8 cellular contexts compared by ENCODE assay signal in the genomic region with DNA sequence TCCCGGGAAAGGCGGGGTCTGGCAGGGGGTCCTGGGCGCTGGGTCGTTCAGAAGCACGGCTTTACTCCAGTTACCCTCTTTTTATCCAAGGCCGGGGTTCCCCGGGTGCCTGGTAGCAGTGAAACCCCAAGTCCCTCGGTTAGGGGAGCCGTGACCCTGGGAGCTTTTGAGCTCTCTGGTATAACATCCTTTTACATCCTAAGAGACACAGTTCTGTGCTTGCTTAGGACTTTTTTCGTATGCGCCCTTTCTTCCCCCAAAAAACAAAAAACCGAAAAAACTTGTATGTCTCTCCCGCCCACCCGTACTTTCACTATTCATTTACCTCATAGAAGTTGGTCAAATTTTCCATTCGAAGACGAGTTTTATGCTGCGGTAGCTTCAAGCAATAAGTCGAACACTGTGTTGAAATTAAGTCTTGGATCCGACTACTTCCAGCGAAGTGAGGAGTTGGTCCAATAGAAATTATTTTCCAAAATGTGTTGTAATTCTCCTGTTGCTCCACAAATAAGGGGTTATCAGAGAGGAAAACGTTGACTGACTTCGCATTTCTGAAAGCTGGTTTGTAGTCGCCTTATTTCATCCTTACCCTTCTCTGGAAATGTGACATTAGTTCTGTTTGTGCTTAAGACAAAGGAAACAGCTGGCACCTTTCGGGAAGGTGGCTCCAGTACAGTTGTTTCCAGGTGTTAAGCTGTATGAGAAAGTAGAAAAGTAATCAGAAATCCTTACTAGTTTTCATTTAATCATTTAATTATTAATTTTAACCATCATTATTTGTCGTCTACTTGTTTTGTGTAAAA. TPM values are rescaled to one million over a fixed set of nuclear protein-coding genes. Genes with fewer than 3 reads are reported as not detected.
DNase-seq lines count a peak whose midpoint lies in the region; ATAC-seq and TF ChIP-seq lines count a peak whose summit lies in the region.

No MANE protein-coding gene starts in this region.

- H3K9me2 ChIP-seq in SK-N-SH, result no peaks in the 10 kb centered on the region

- H3K36me3 Mint-ChIP-seq in CD4-positive, alpha-beta memory T cell, result peaks cover 0 to 8% of the 10 kb centered on the region in 2 donors

- peak overlapping the region; percentile 65 to 90 (median 88) for H3K27ac Mint-ChIP-seq in CD4-positive, alpha-beta memory T cell

- H4K20me1 ChIP-seq in SK-N-SH (ENCODE audit: insufficient read depth), result peaks cover 21% of the 10 kb centered on the region

- WGBS in SK-N-SH (ENCODE audit: low lambda C conversion rate), result 2% methylated on average over 16 of the region's 25 CpGs

- peak overlapping the region; percentile 77 for H3K9ac ChIP-seq in SK-N-SH

- POLR2A ChIA-PET in CD4-positive, alpha-beta memory T cell (lab: Charles Lee; ENCODE audit: partially characterized antibody), result interaction anchor here (0.7 to 2.5 kb wide), 9 partner anchors 9 to 457 kb away, joined by 3 to 28 read pairs (median 3); no protein-coding TSS in a partner anchor
- POLR2A ChIA-PET in SK-N-SH (lab: Yijun Ruan, JAX), result interaction anchor here (0.8 kb wide), 1 partner anchor 201 kb away, joined by 4 read pairs; no protein-coding TSS in a partner anchor

- TF ChIP-seq CTCF in SK-N-SH (IDR thresholded peaks at IDR 0.05), result no peak
- TF ChIP-seq CTCF in cardiac fibroblast (IDR thresholded peaks at IDR 0.05; ENCODE audit: low read depth, low read length), result no peak

- peak overlapping the region; percentile 86 to 94 (median 88) for H3K4me3 Mint-ChIP-seq in CD4-positive, alpha-beta memory T cell

- no peaks in the 10 kb centered on the region for H3K27me3 Mint-ChIP-seq in CD4-positive, alpha-beta memory T cell

- H2AFZ ChIP-seq in SK-N-SH (ENCODE audit: low read depth), result peak overlapping the region; percentile 96

- peak overlapping the region; percentile 73 to 81 for H3K4me3 ChIP-seq in CD4-positive, alpha-beta memory T cell (ENCODE audit: low read length in 2 of 2)
- H3K4me3 ChIP-seq in SK-N-SH (ENCODE audit: low read depth in 2 of 2, low read length in 1 of 2) (peak overlapping the region; percentile 87 to 94), cardiac fibroblast (replicated peaks in 1 of 2; ENCODE audit: low read depth in 2 of 2, low read length in 2 of 2) (peak overlapping the region; percentile 81 to 96)

- intact Hi-C loops in CD4-positive, alpha-beta memory T cell (cut with micrococcal nuclease), result loop anchor here (1.0 to 5.0 kb wide), 4 partner anchors 415 to 1748 kb away; partner anchors contain the start of genes GOPC, MCM9 and NUS1

- H3K36me3 ChIP-seq in CD4-positive, alpha-beta memory T cell (ENCODE audit: insufficient read depth, low read length), result no peaks in the 10 kb centered on the region
- H3K36me3 ChIP-seq in SK-N-SH (replicated peaks in 1 of 2; ENCODE audit: control insufficient read depth in 1 of 2, insufficient read depth in 2 of 2, low read length in 1 of 2), result peaks cover 0 to 7% of the 10 kb centered on the region in 2 experiments

- no peak for TF ChIP-seq RAD21 in SK-N-SH (IDR thresholded peaks at IDR 0.05; ENCODE audit: low read length)

- peaks cover 11% of the 10 kb centered on the region for H3F3A ChIP-seq in SK-N-SH (replicated peaks; ENCODE audit: insufficient read depth)

- no peaks in the 10 kb centered on the region for H3K9me3 ChIP-seq in CD4-positive, alpha-beta memory T cell (ENCODE audit: control insufficient read depth in 1 of 2, low read length in 2 of 2)
- H3K9me3 ChIP-seq in SK-N-SH, result no peaks in the 10 kb centered on the region

- peaks cover 24 to 42% (median 31%) of the 10 kb centered on the region in 4 donors for H3K4me1 Mint-ChIP-seq in CD4-positive, alpha-beta memory T cell

- H3K4me1 ChIP-seq in CD4-positive, alpha-beta memory T cell (ENCODE audit: insufficient read depth, low read length), result peaks cover 28% of the 10 kb centered on the region
- H3K4me1 ChIP-seq in SK-N-SH (ENCODE audit: control insufficient read depth in 1 of 2, insufficient read depth in 2 of 2, low read depth in 1 of 2, low read length in 1 of 2), result peaks cover 0 to 9% of the 10 kb centered on the region in 2 experiments; a peak in 3 of 4 replicates

- peak overlapping the region; percentile 88 for H3K27ac ChIP-seq in CD4-positive, alpha-beta memory T cell (ENCODE audit: low read depth, low read length)
- H3K27ac ChIP-seq in SK-N-SH (ENCODE audit: low read depth in 2 of 2, low read length in 1 of 2) (peak overlapping the region; percentile 68 to 86), layer of hippocampus (ENCODE audit: low read depth, low read length) (peak overlapping the region; percentile 75)

- DNase-seq in CD4-positive, alpha-beta memory T cell, result peak in 4 of 5 donors; percentile 62 to 74 (median 62)
- DNase-seq in SK-N-SH (peak; percentile 15), cardiac fibroblast (ENCODE audit: low read depth in 2 of 2) (peak; percentile 79 to 84), middle frontal gyrus (ENCODE audit: extremely low spot score, low spot score) (no peak)
- DNase-seq in stimulated activated CD4-positive, alpha-beta T cell treated with anti-CD3 and anti-CD28 coated beads, TNF-alpha, amount 100 ng/mL, for 24 hours (ENCODE audit: low read depth in 3 of 3), result peak in 2 of 3 experiments; percentile 39 to 52

- CTCF ChIA-PET in CD4-positive, alpha-beta memory T cell (lab: Charles Lee; ENCODE audit: partially characterized antibody), result interaction anchor here (0.9 to 2.1 kb wide), 9 partner anchors 9 to 1476 kb away, joined by 3 to 14 read pairs (median 4); no protein-coding TSS in a partner anchor
- CTCF ChIA-PET in SK-N-SH (lab: Yijun Ruan, JAX), result interaction anchor here (0.5 to 2.3 kb wide), 30 partner anchors 9 to 1955 kb away, joined by 3 to 32 read pairs (median 3); no protein-coding TSS in a partner anchor

- no peaks in the 10 kb centered on the region for H3K27me3 ChIP-seq in CD4-positive, alpha-beta memory T cell (ENCODE audit: insufficient read depth, low read length)
- no peaks in the 10 kb centered on the region for H3K27me3 ChIP-seq in SK-N-SH (ENCODE audit: insufficient read depth)
- H3K27me3 ChIP-seq in layer of hippocampus (ENCODE audit: control insufficient read depth, insufficient read depth, low read length), result peaks cover 2% of the 10 kb centered on the region

- TF ChIP-seq EP300 in SK-N-SH (IDR thresholded peaks at IDR 0.05; ENCODE audit: borderline replicate concordance in 1 of 2, low read depth in 1 of 2, low read length in 1 of 2), result no peak

- peaks cover 0 to 2% (median 0%) of the 10 kb centered on the region in 8 donors for H3K9me3 Mint-ChIP-seq in CD4-positive, alpha-beta memory T cell

- peaks cover 17% of the 10 kb centered on the region for H3K79me2 ChIP-seq in SK-N-SH (ENCODE audit: insufficient read depth)

- peak overlapping the region; percentile 94 for H3K4me2 ChIP-seq in SK-N-SH

- ATAC-seq in GM19438 (IDR thresholded peaks at IDR 0.05; ENCODE audit: low read depth, unreplicated experiment) (peak; percentile 13), HG03457 (IDR thresholded peaks at IDR 0.05; ENCODE audit: unreplicated experiment) (peak; percentile 6)

TF ChIP-seq in SK-N-SH, 30 proteins besides CTCF, POLR2A, EP300 and RAD21 (continues in another document):
- no peak for TF ChIP-seq ZBTB33 (IDR thresholded peaks at IDR 0.05; ENCODE audit: borderline replicate concordance, low read depth)
- TF ChIP-seq, protein P1, sequence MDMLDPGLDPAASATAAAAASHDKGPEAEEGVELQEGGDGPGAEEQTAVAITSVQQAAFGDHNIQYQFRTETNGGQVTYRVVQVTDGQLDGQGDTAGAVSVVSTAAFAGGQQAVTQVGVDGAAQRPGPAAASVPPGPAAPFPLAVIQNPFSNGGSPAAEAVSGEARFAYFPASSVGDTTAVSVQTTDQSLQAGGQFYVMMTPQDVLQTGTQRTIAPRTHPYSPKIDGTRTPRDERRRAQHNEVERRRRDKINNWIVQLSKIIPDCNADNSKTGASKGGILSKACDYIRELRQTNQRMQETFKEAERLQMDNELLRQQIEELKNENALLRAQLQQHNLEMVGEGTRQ (IDR thresholded peaks at IDR 0.05; ENCODE audit: borderline replicate concordance, low read depth, low read length), result no peak
- no peak for TF ChIP-seq JUND (IDR thresholded peaks at IDR 0.05)
- TF ChIP-seq PBX3 (IDR thresholded peaks at IDR 0.05), result no peak
- no peak for TF ChIP-seq TAF1 (IDR thresholded peaks at IDR 0.05; ENCODE audit: borderline replicate concordance, low read depth, low read length)

RNA-seq across cellular contexts. Expression of gene MAN1A1, which starts 0.8 kb away (rescaled TPM):
- 10 to 100 TPM; 12.3 TPM for total RNA-seq in CD4-positive, alpha-beta memory T cell
- polyA plus RNA-seq in CD4-positive, alpha-beta memory T cell, result 10 to 100 TPM; 12.4 to 14.7 TPM
- polyA plus RNA-seq in SK-N-SH (2012; rRNA removed), result 28.0 and 32.4 TPM in 2 replicates
- polyA plus RNA-seq in SK-N-SH (2012; cell fraction: cytosol; rRNA removed), result 46.4 and 55.4 TPM in 2 replicates
- polyA plus RNA-seq in SK-N-SH (2012; cell fraction: nucleus; rRNA removed), result 11.4 and 19.7 TPM in 2 replicates
